20 cellular contexts compared by ENCODE assay signal in genomic region chr3:189013224-189013888, GRCh38.
"Had no signal": no experiment of that assay in that cellular context is flagged by ENCODE, and none has a peak within 500 bp of the region (broad histone marks: within the 10 kb centered on the region; RNA-seq: fewer than 3 reads in every experiment).

No MANE protein-coding gene starts in this region.

- DNase-seq: activated CD4-positive, alpha-beta T cell treated with anti-CD3 and anti-CD28 coated beads for 1 hour; activated gamma-delta T cell; amygdala; glutamatergic neuron; immature natural killer cell; lower lobe of right lung; mesendoderm; mucosa of descending colon; naive B cell; posterior cingulate gyrus; right lobe of liver; stimulated activated CD4-positive, alpha-beta T cell treated with anti-CD3 and anti-CD28 coated beads, Interleukin-1b, Interleukin-23, amount 100 ng/mL, for 48 hours; T-helper 9 cell; testis; trophoblast cell; uterus had no signal

- H3K4me3 Mint-ChIP-seq: immature natural killer cell, naive B cell, neural progenitor cell had no signal

- H3K36me3 Mint-ChIP-seq: neural progenitor cell had no signal

- H3K4me1 Mint-ChIP-seq: immature natural killer cell, naive B cell, neural progenitor cell had no signal

- H3K27ac Mint-ChIP-seq: activated naive CD4-positive, alpha-beta T cell treated with anti-CD3 and anti-CD28 coated beads, Interleukin-2, amount 50 U/mL, for 72 hours; immature natural killer cell; naive B cell; neural progenitor cell had no signal

- ATAC-seq: left lobe of liver, lower lobe of right lung, mucosa of descending colon, right lobe of liver, SK-N-SH treated with all-trans-retinoic acid at 6 μM for 48 hours had no signal
